ENCODE assay signal across 1 cellular context in genomic region chr9:126411225-126411947, GRCh38.
TF ChIP-seq lines count a peak whose summit lies in the region.

No MANE protein-coding gene starts in this region.

TF ChIP-seq in GM23338, 12 proteins besides CTCF, POLR2A, EP300 and RAD21 (continued from another document):
- TF ChIP-seq ZNF462 (CRISPR knock-in tag; IDR thresholded peaks at IDR 0.05) (no peak), NANOG (IDR thresholded peaks at IDR 0.05; ENCODE audit: borderline replicate concordance) (no peak), ZNF114 (CRISPR knock-in tag; IDR thresholded peaks at IDR 0.05) (no peak), EZH2 (IDR thresholded peaks at IDR 0.05; ENCODE audit: low read depth, unreplicated experiment) (no peak), ZNF331 (CRISPR knock-in tag; IDR thresholded peaks at IDR 0.05; ENCODE audit: low read depth) (no peak), EZH2phosphoT487 (IDR thresholded peaks at IDR 0.05; ENCODE audit: unreplicated experiment) (no peak), JUNB (IDR thresholded peaks at IDR 0.05; ENCODE audit: unreplicated experiment) (no peak), POLR2AphosphoS5 (IDR thresholded peaks at IDR 0.05; ENCODE audit: low read depth) (no peak)
- TF ChIP-seq, protein P1, sequence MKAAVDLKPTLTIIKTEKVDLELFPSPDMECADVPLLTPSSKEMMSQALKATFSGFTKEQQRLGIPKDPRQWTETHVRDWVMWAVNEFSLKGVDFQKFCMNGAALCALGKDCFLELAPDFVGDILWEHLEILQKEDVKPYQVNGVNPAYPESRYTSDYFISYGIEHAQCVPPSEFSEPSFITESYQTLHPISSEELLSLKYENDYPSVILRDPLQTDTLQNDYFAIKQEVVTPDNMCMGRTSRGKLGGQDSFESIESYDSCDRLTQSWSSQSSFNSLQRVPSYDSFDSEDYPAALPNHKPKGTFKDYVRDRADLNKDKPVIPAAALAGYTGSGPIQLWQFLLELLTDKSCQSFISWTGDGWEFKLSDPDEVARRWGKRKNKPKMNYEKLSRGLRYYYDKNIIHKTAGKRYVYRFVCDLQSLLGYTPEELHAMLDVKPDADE (IDR thresholded peaks at IDR 0.05): no peak
